ENCODE assay signal across 30 cellular contexts in genomic region chr2:232791518-232791917, GRCh38. TPM values are rescaled to one million over a fixed set of nuclear protein-coding genes. Genes with fewer than 3 reads are reported as not detected.
"Had no signal": no experiment of that assay in that cellular context is flagged by ENCODE, and none has a peak within 500 bp of the region (broad histone marks: within the 10 kb centered on the region; RNA-seq: fewer than 3 reads in every experiment).

No MANE protein-coding gene starts in this region.

- H3K27me3 ChIP-seq: stomach, suprapubic skin, testis, thyroid gland, tibial artery, tibial nerve, transverse colon, upper lobe of left lung, upper lobe of right lung, uterus, vagina had no signal

- H3K4me1 Mint-ChIP-seq: stimulated activated effector memory CD8-positive, alpha-beta T cell treated with anti-CD3 and anti-CD28 coated beads, Interleukin-12 subunit alpha, Interleukin-12 subunit beta, amount 100 ng/mL, for 72 hours; stimulated activated memory B cell treated with anti-CD40 and anti-IgM and Interleukin-4, amounts not matched to agents 10 μg/mL and 1 μg/mL and 100 μg/mL, for 72 hours; stimulated activated naive B cell treated with anti-CD40 and anti-IgM and Interleukin-4, amounts not matched to agents 10 μg/mL and 1 μg/mL and 100 μg/mL, for 72 hours; stimulated activated naive CD8-positive, alpha-beta T cell treated with anti-CD3 and anti-CD28 coated beads, Interleukin-15, amount 100 ng/mL, for 72 hours had no signal

- DNase-seq: stimulated activated CD4-positive, alpha-beta T cell treated with anti-CD3 and anti-CD28 coated beads, Interleukin-2, amount 100 ng/mL, for 48 hours; stimulated activated CD4-positive, alpha-beta T cell treated with anti-CD3 and anti-CD28 coated beads, Interleukin-4, amount 100 ng/mL, for 1 hour; stimulated activated CD4-positive, alpha-beta T cell treated with anti-CD3 and anti-CD28 coated beads, Interleukin-4, amount 100 ng/mL, for 24 hours; stimulated activated CD4-positive, alpha-beta T cell treated with anti-CD3 and anti-CD28 coated beads, Interleukin-4, amount 100 ng/mL, for 4 hours; stimulated activated CD8-positive, alpha-beta memory T cell treated with anti-CD3 and anti-CD28 coated beads, Interleukin-4, amount 100 ng/mL, for 48 hours; stimulated activated naive B cell treated with anti-CD40 and anti-IgM and Interleukin-4, amounts not matched to agents 10 μg/mL and 1 μg/mL and 100 μg/mL, for 72 hours; stimulated activated naive CD4-positive, alpha-beta T cell; stimulated activated naive CD4-positive, alpha-beta T cell treated with Interleukin-2 at 50 U/mL for 16 hours; stimulated activated naive CD8-positive, alpha-beta T cell treated with anti-CD3 and anti-CD28 coated beads, Interleukin-15, amount 100 ng/mL, for 72 hours; stimulated activated naive CD8-positive, alpha-beta T cell treated with anti-CD3 and anti-CD28 coated beads, Interleukin-15, Interleukin-2, amounts not matched to agents 100 U/mL and 50 U/mL, for 24 hours; stomach; substantia nigra; testis; thyroid gland; tibial artery; transverse colon; trophoblast cell; upper lobe of left lung; upper lobe of right lung; uterus had no signal

- H3K4me3 Mint-ChIP-seq: stimulated activated effector memory CD8-positive, alpha-beta T cell treated with anti-CD3 and anti-CD28 coated beads, Interleukin-12 subunit alpha, Interleukin-12 subunit beta, amount 100 ng/mL, for 72 hours; stimulated activated memory B cell treated with anti-CD40 and anti-IgM and Interleukin-4, amounts not matched to agents 10 μg/mL and 1 μg/mL and 100 μg/mL, for 72 hours; stimulated activated naive B cell treated with anti-CD40 and anti-IgM and Interleukin-4, amounts not matched to agents 10 μg/mL and 1 μg/mL and 100 μg/mL, for 72 hours; stimulated activated naive CD8-positive, alpha-beta T cell treated with anti-CD3 and anti-CD28 coated beads, Interleukin-15, amount 100 ng/mL, for 72 hours; stimulated activated naive CD8-positive, alpha-beta T cell treated with anti-CD3 and anti-CD28 coated beads, Interleukin-15, Interleukin-2, amounts not matched to agents 100 ng/mL and 50 ng/mL, for 24 hours; type B pancreatic cell had no signal

- H3K9me3 ChIP-seq: stomach, suprapubic skin, testis, thoracic aorta, thyroid gland, tibial artery, tibial nerve, transverse colon, upper lobe of left lung, upper lobe of right lung, uterus, vagina had no signal

- H3K4me1 ChIP-seq: suprapubic skin, testis, tibial artery, tibial nerve, upper lobe of left lung, upper lobe of right lung, uterus, vagina had no signal

- H3K9me3 Mint-ChIP-seq: stimulated activated effector memory CD8-positive, alpha-beta T cell treated with anti-CD3 and anti-CD28 coated beads, Interleukin-12 subunit alpha, Interleukin-12 subunit beta, amount 100 ng/mL, for 72 hours; stimulated activated memory B cell treated with anti-CD40 and anti-IgM and Interleukin-4, amounts not matched to agents 10 μg/mL and 1 μg/mL and 100 μg/mL, for 72 hours; stimulated activated naive B cell treated with anti-CD40 and anti-IgM and Interleukin-4, amounts not matched to agents 10 μg/mL and 1 μg/mL and 100 μg/mL, for 72 hours; stimulated activated naive CD8-positive, alpha-beta T cell treated with anti-CD3 and anti-CD28 coated beads, Interleukin-15, amount 100 ng/mL, for 72 hours; stimulated activated naive CD8-positive, alpha-beta T cell treated with anti-CD3 and anti-CD28 coated beads, Interleukin-15, Interleukin-2, amounts not matched to agents 100 ng/mL and 50 ng/mL, for 24 hours; type B pancreatic cell had no signal

- H3K4me3 ChIP-seq: stomach, suprapubic skin, testis, thoracic aorta, thyroid gland, tibial artery, tibial nerve, transverse colon, upper lobe of left lung, upper lobe of right lung, uterus, vagina had no signal

- H3K27me3 Mint-ChIP-seq: stimulated activated memory B cell treated with anti-CD40 and anti-IgM and Interleukin-4, amounts not matched to agents 10 μg/mL and 1 μg/mL and 100 μg/mL, for 72 hours; stimulated activated naive B cell treated with anti-CD40 and anti-IgM and Interleukin-4, amounts not matched to agents 10 μg/mL and 1 μg/mL and 100 μg/mL, for 72 hours; stimulated activated naive CD8-positive, alpha-beta T cell treated with anti-CD3 and anti-CD28 coated beads, Interleukin-15, amount 100 ng/mL, for 72 hours; stimulated activated naive CD8-positive, alpha-beta T cell treated with anti-CD3 and anti-CD28 coated beads, Interleukin-15, Interleukin-2, amounts not matched to agents 100 ng/mL and 50 ng/mL, for 24 hours; type B pancreatic cell had no signal

- H3K36me3 ChIP-seq: uterus had no signal

- ATAC-seq: stimulated activated effector memory CD8-positive, alpha-beta T cell treated with anti-CD3 and anti-CD28 coated beads, Interleukin-12 subunit alpha, Interleukin-12 subunit beta, amount 100 ng/mL, for 72 hours; stimulated activated memory B cell treated with anti-CD40 and anti-IgM and Interleukin-4, amounts not matched to agents 10 μg/mL and 1 μg/mL and 100 μg/mL, for 72 hours; stimulated activated naive B cell treated with anti-CD40 and anti-IgM and Interleukin-4, amounts not matched to agents 10 μg/mL and 1 μg/mL and 100 μg/mL, for 72 hours; stimulated activated naive CD8-positive, alpha-beta T cell treated with anti-CD3 and anti-CD28 coated beads, Interleukin-15, amount 100 ng/mL, for 72 hours; stimulated activated naive CD8-positive, alpha-beta T cell treated with anti-CD3 and anti-CD28 coated beads, Interleukin-15, Interleukin-2, amounts not matched to agents 100 U/mL and 50 U/mL, for 24 hours; upper lobe of right lung had no signal

- H3K27ac Mint-ChIP-seq: stimulated activated memory B cell treated with anti-CD40 and anti-IgM and Interleukin-4, amounts not matched to agents 10 μg/mL and 1 μg/mL and 100 μg/mL, for 72 hours; stimulated activated naive CD8-positive, alpha-beta T cell treated with anti-CD3 and anti-CD28 coated beads, Interleukin-15, Interleukin-2, amounts not matched to agents 100 ng/mL and 50 ng/mL, for 24 hours; type B pancreatic cell had no signal

- H3K27ac ChIP-seq: stomach, suprapubic skin, testis, thoracic aorta, thyroid gland, tibial artery, tibial nerve, transverse colon, upper lobe of left lung, upper lobe of right lung, uterus, vagina had no signal

RNA-seq across cellular contexts. Expression of gene KCNJ13, which starts 15.2 kb away (rescaled TPM):
- total RNA-seq: subcutaneous adipose tissue, thoracic aorta, tibial nerve, transverse colon, upper lobe of left lung, upper lobe of right lung, uterus, vagina had no signal
- polyA plus RNA-seq: urinary bladder had no signal
